ENCODE assay signal across 22 cellular contexts in the genomic region with DNA sequence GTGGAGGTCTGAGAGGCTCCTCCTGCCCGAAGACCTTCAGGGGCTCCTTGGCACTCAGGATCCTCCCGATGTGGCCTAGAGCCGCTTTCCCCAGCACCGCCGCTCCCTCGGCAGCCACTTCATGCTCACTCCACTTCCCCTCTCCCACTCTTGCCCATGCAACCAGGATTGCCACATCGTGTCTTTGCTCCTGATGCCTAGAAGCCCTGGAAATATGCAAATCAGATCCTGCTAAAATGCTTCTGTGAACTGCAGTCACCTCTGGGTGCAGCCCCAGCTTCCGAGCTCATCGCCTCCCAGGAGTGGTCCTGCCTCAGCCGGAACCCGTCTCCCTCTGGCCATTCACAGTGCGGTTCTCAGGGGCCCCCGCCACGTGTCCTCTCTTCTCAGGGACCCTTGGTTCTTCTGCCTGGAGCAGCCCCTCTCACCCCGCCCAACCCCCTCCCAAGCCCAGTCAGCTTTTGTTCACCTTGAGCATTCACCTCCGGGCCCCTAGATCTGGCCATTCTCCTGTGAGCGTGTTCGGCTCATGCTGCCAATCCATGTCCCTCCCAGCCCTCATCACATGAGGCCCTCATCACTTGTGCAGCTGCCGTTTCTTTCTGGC.
"Had no signal": no experiment of that assay in that cellular context is flagged by ENCODE, and none has a peak within 500 bp of the region (broad histone marks: within the 10 kb centered on the region; RNA-seq: fewer than 3 reads in every experiment).

No MANE protein-coding gene starts in this region.

- H3K36me3 ChIP-seq: esophagus squamous epithelium, ovary, right lobe of liver, tibial nerve, upper lobe of left lung, vagina had no signal

- H3K4me3 ChIP-seq: esophagus squamous epithelium, ovary, right lobe of liver, smooth muscle cell, testis, tibial nerve, upper lobe of left lung, vagina had no signal

- H3K27me3 ChIP-seq: ovary, right lobe of liver, testis, tibial nerve, vagina had no signal

- ATAC-seq: effector memory CD8-positive, alpha-beta T cell; left lobe of liver; naive thymus-derived CD8-positive, alpha-beta T cell; right lobe of liver; stimulated activated effector memory CD8-positive, alpha-beta T cell treated with anti-CD3 and anti-CD28 coated beads, Interleukin-12 subunit alpha, Interleukin-12 subunit beta, amount 100 ng/mL, for 72 hours; stimulated activated naive CD8-positive, alpha-beta T cell treated with anti-CD3 and anti-CD28 coated beads, Interleukin-15, Interleukin-2, amounts not matched to agents 100 U/mL and 50 U/mL, for 24 hours had no signal

- DNase-seq: cerebellar nuclear complex; cortex of kidney; effector memory CD8-positive, alpha-beta T cell; erythroblast; esophagus squamous epithelium; mesendoderm; naive thymus-derived CD8-positive, alpha-beta T cell; nephron progenitor cell; occipital lobe; ovary; stimulated activated CD4-positive, alpha-beta T cell treated with anti-CD3 and anti-CD28 coated beads, Interleukin-2, amount 100 ng/mL, for 24 hours; stimulated activated CD4-positive, alpha-beta T cell treated with anti-CD3 and anti-CD28 coated beads, Interleukin-4, amount 100 ng/mL, for 24 hours; stimulated activated naive CD8-positive, alpha-beta T cell treated with anti-CD3 and anti-CD28 coated beads, Interleukin-15, Interleukin-2, amounts not matched to agents 100 U/mL and 50 U/mL, for 24 hours; substantia nigra; testis; upper lobe of left lung had no signal

- H3K9me3 ChIP-seq: esophagus squamous epithelium, ovary, right lobe of liver, testis, tibial nerve, upper lobe of left lung, vagina had no signal

- H3K27ac ChIP-seq: esophagus squamous epithelium, ovary, right lobe of liver, testis, tibial nerve, upper lobe of left lung, vagina had no signal

- H3K4me1 ChIP-seq: esophagus squamous epithelium, right lobe of liver, testis, tibial nerve, upper lobe of left lung, vagina had no signal
